8 cellular contexts compared by ENCODE assay signal in genomic region chr13:111474136-111475002, GRCh38.
DNase-seq lines count a peak whose midpoint lies in the region; ATAC-seq and TF ChIP-seq lines count a peak whose summit lies in the region.

No MANE protein-coding gene starts in this region.

- 58 to 61% methylated on average over 22 to 23 of the region's 23 CpGs for WGBS in aorta, 2 donors

- no peak overlapping the region for H3K27ac ChIP-seq in aorta (ENCODE audit: low read depth in 1 of 2, low read length in 2 of 2)

- H3K9me3 ChIP-seq in aorta (ENCODE audit: control insufficient read depth, low read length): no peaks in the 10 kb centered on the region

- no peaks in the 10 kb centered on the region for H3K4me1 ChIP-seq in aorta (ENCODE audit: control insufficient read depth in 1 of 2, insufficient read depth in 2 of 2, low read length in 2 of 2)

- intact Hi-C loops in aorta (cut with DNase I): loop anchor here (2.0 to 10.0 kb wide), 3 partner anchors 970 to 1132 kb away; no protein-coding TSS in a partner anchor

- peak; percentile 68 for TF ChIP-seq CTCF in AG10803 (conservative IDR thresholded peaks at IDR 0.05; ENCODE audit: low read length)

- H3K4me3 ChIP-seq in AG10803 (ENCODE audit: low read length): no peak overlapping the region
- H3K4me3 ChIP-seq in aorta (ENCODE audit: low read length in 2 of 2): no peak overlapping the region

- H3K36me3 ChIP-seq in aorta (ENCODE audit: control insufficient read depth in 1 of 2, insufficient read depth in 2 of 2, low read length in 1 of 2): no peaks in the 10 kb centered on the region

- H3K27me3 ChIP-seq in aorta (ENCODE audit: control insufficient read depth in 1 of 2, insufficient read depth in 2 of 2, low read length in 1 of 2): no peaks in the 10 kb centered on the region

- peak; percentile 47 for DNase-seq in AG10803 (ENCODE audit: low read depth)
- DNase-seq in HCEC 1CT: peak; percentile 20
- peak; percentile 45 for DNase-seq in NCI-H460 (ENCODE audit: extremely low read depth, low read depth)
- DNase-seq in cerebellum (ENCODE audit: low spot score): peak; percentile 67
- DNase-seq in kidney tubule cell (ENCODE audit: low spot score): peak; percentile 62
- no peak for DNase-seq in aorta

- ATAC-seq in HG02763 (IDR thresholded peaks at IDR 0.05; ENCODE audit: unreplicated experiment): no peak
- no peak for ATAC-seq in HG03097 (IDR thresholded peaks at IDR 0.05; ENCODE audit: low FRiP score, unreplicated experiment)
- no peak for ATAC-seq in aorta (ENCODE audit: low FRiP score)

Comparison
In these comparisons a context has a peak if more than half of its experiments do, and no peak if none do; other contexts are left out.
1. DNase-seq: peak in AG10803 (single experiment), HCEC 1CT (single experiment), NCI-H460 (single experiment), cerebellum (single experiment) and kidney tubule cell (single experiment); none in aorta (0 of 2).